ENCODE assay signal across 7 cellular contexts in the genomic region with DNA sequence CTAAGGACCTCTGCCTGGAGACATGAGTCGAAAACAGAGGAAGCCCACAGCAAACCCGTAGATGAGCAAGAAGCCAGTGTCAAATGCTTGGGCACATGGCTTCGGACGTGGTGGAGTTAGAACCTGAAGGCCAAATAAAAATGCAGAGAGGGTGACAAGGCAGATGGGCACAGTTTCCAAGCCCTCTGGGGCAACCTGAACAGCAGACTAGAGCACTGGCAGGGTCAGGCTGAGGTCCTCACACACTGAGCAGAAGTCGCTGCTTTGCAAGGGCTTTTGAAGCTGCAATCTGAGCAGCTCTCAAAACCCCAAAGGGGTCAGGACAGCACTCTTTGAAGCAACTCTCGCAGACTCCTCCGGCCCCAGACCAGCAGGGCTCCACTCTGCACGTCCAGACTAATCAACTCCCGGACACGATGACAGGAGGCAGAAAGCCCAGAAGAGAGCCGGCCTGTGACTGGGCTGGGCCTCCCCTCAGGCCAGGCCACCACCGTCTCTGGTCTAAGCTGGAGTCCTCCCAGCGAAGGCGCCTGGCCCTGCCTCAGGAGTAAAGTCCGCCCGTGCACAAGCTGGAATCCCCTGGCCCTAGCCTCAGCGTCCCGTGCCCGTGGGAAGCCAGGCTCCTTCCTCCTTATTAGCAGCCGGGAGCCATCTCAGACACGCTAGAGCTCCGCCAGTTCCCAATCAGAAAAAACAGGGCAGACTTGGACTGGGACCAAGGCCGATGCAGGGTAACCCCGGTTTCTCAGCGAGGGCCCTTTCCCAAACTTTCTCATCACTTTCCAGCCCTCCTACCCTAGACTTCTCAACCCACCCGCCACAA. TPM values are rescaled to one million over a fixed set of nuclear protein-coding genes. Genes with fewer than 3 reads are reported as not detected.
DNase-seq lines count a peak whose midpoint lies in the region; ATAC-seq and TF ChIP-seq lines count a peak whose summit lies in the region.

No MANE protein-coding gene starts in this region.

- H3K9me3 ChIP-seq in MG63 (no peaks in the 10 kb centered on the region), right atrium auricular region (no peaks in the 10 kb centered on the region)

- H3K36me3 ChIP-seq in MG63 (peaks cover 22% of the 10 kb centered on the region), right atrium auricular region (peaks cover 9% of the 10 kb centered on the region)

- no peak for ATAC-seq in GM18498 (IDR thresholded peaks at IDR 0.05; ENCODE audit: unreplicated experiment)

- DNase-seq in GM03348 (ENCODE audit: low spot score): peak; percentile 42
- DNase-seq in MG63: peak; percentile 47
- DNase-seq in amygdala (lab: John Stamatoyannopoulos, UW): peak in 38 of 56 donors; percentile 15 to 72 (median 46)
- peak; percentile 80 for DNase-seq in right atrium auricular region (ENCODE audit: low spot score)
- peak in 6 of 10 donors; percentile 31 to 91 (median 45) for DNase-seq in posterior cingulate gyrus
- no peak for DNase-seq in NCI-H526 treated with DMSO at 0.1 percent for 48 hours (lab: John Stamatoyannopoulos, UW)

- H3K27ac ChIP-seq in right atrium auricular region: peak overlapping the region; percentile 90 to 95

- no peak for TF ChIP-seq CTCF in right atrium auricular region (IDR thresholded peaks at IDR 0.05)

- H3K27me3 ChIP-seq in MG63 (no peaks in the 10 kb centered on the region), right atrium auricular region (no peaks in the 10 kb centered on the region)

- H3K4me3 ChIP-seq in MG63 (peak overlapping the region; percentile 78), right atrium auricular region (peak overlapping the region; percentile 81 to 84)

- intact Hi-C loops in posterior cingulate gyrus (cut with DNase I): loop anchor here (2.0 to 5.0 kb wide), 2 partner anchors 15 to 219 kb away; partner anchors contain the start of genes FTSJ3, MAP3K3 and PSMC5

- H3K4me1 ChIP-seq in right atrium auricular region: peaks cover 3 to 57% of the 10 kb centered on the region in 2 donors

RNA-seq across cellular contexts. Expression of gene SMARCD2, which starts 0.9 kb away (rescaled TPM):
- 156 and 163 TPM in 2 replicates for total RNA-seq in MG63 (2014; rRNA removed; shearing (Covaris generic); ENCODE audit: low replicate concordance)
- 10 to 100 TPM; 30.4 to 51.3 TPM for total RNA-seq in right atrium auricular region

RNA-seq across cellular contexts. Expression of gene FTSJ3, which starts 14.1 kb away (rescaled TPM):
- 33.3 and 58.6 TPM in 2 replicates for total RNA-seq in MG63 (2014; rRNA removed; shearing (Covaris generic); ENCODE audit: low replicate concordance)
- total RNA-seq in right atrium auricular region: 10 to 100 TPM; 24.3 to 58.0 TPM

RNA-seq across cellular contexts. Expression of gene PSMC5, which starts 14.3 kb away (rescaled TPM):
- total RNA-seq in MG63 (2014; rRNA removed; shearing (Covaris generic); ENCODE audit: low replicate concordance): 116 and 133 TPM in 2 replicates
- total RNA-seq in right atrium auricular region: 100 to 1,000 TPM in 1 of 2 donors, 10 to 100 TPM in 1; 59.3 to 105 TPM

RNA-seq across cellular contexts. Expression of gene CSH2, which starts 31.9 kb away (rescaled TPM):
- total RNA-seq in MG63 (2014; rRNA removed; shearing (Covaris generic); ENCODE audit: low replicate concordance): not detected in 2 replicates
- total RNA-seq in right atrium auricular region: not detected

RNA-seq across cellular contexts. Expression of gene GH2, which starts 40.2 kb away (rescaled TPM):
- not detected in 2 replicates for total RNA-seq in MG63 (2014; rRNA removed; shearing (Covaris generic); ENCODE audit: low replicate concordance)
- total RNA-seq in right atrium auricular region: not detected
